ENCODE assay signal across 21 cellular contexts in genomic region chr6:119142051-119142450, GRCh38.
DNase-seq lines count a peak whose midpoint lies in the region; ATAC-seq, FAIRE-seq and TF ChIP-seq lines count a peak whose summit lies in the region.
"Had no signal": no experiment of that assay in that cellular context is flagged by ENCODE, and none has a peak within 500 bp of the region (broad histone marks: within the 10 kb centered on the region; RNA-seq: fewer than 3 reads in every experiment).

No MANE protein-coding gene starts in this region.

- intact Hi-C loops in K562 (cut with micrococcal nuclease): loop anchor here (10.0 kb wide), 1 partner anchor 923 kb away; no protein-coding TSS in a partner anchor
- intact Hi-C loops in posterior cingulate gyrus (cut with DNase I): no loop called here

- CTCF ChIA-PET in K562 (lab: Yijun Ruan, JAX; ENCODE audit: low intra/inter-chr PET ratio): no interaction called here

- no peak overlapping the region for H3K4me2 ChIP-seq in K562 (ENCODE audit: insufficient read depth, low read length)

- BruUV-seq in K562 (replicated peaks; lab: Mats Ljungman, UMichigan): no TSS peak

- no peak for FAIRE-seq in K562 (lab: Jason Lieb, UNC)
- FAIRE-seq: GM12892, GM18507 had no signal

- TF ChIP-seq EP300 in K562 (IDR thresholded peaks at IDR 0.05; ENCODE audit: low read length): no peak

- TF ChIP-seq CTCF in AG10803 (conservative IDR thresholded peaks at IDR 0.05; ENCODE audit: low read length) (no peak), K562 (IDR thresholded peaks at IDR 0.05 in 2 of 3, conservative IDR thresholded peaks at IDR 0.05 in 1 of 3; ENCODE audit: insufficient read depth in 2 of 3, low read depth in 1 of 3, low read length in 3 of 3) (no peak), fibroblast of villous mesenchyme (IDR thresholded peaks at IDR 0.05; ENCODE audit: insufficient read depth, low read depth, low read length) (no peak)

- peaks cover 45 to 65% of the 10 kb centered on the region in 2 experiments for H3K4me1 ChIP-seq in K562 (replicated peaks in 1 of 2; ENCODE audit: control insufficient read depth in 2 of 2, insufficient read depth in 2 of 2, low read length in 2 of 2)

- no peaks in the 10 kb centered on the region for H3K79me2 ChIP-seq in K562 (ENCODE audit: control insufficient read depth, insufficient read depth, low read length)

- no peak for TF ChIP-seq POLR2A in K562 (conservative IDR thresholded peaks at IDR 0.05)

- H3K27ac ChIP-seq in K562 (ENCODE audit: extremely low read depth, low read depth, low read length): no peak overlapping the region
- H3K27ac ChIP-seq: C4-2B, HL-60 had no signal

- POLR2A ChIA-PET in K562 (lab: Yijun Ruan, JAX): no interaction called here

- peak; percentile 78 for DNase-seq in AG10803 (ENCODE audit: low read depth)
- peak; percentile 59 for DNase-seq in GM04504 (ENCODE audit: low read depth)
- no peak for DNase-seq in K562 (ENCODE audit: extremely low read depth in 1 of 4, low spot score in 3 of 4)
- DNase-seq in fibroblast of villous mesenchyme (ENCODE audit: low read depth): peak; percentile 72
- DNase-seq in posterior cingulate gyrus: no peak
- no peak for DNase-seq in COLO668 (lab: John Stamatoyannopoulos, UW; ENCODE audit: unreplicated experiment)
- no peak for DNase-seq in cortex of kidney (lab: John Stamatoyannopoulos, UW)
- DNase-seq: 8988T; AML-193; CD4-positive, alpha-beta T cell; DMS153; DMS79; GF-D8; GOT3; H7 had no signal

- no peak for TF ChIP-seq RAD21 in K562 (CRISPR knock-in tag; conservative IDR thresholded peaks at IDR 0.05 in 1 of 2, IDR thresholded peaks at IDR 0.05 in 1 of 2)

- no peak overlapping the region for H3K9ac ChIP-seq in K562 (ENCODE audit: insufficient read depth in 1 of 2, low read depth in 2 of 2, low read length in 2 of 2)

- H3K4me3 ChIP-seq in AG10803 (ENCODE audit: low read length): no peak overlapping the region
- H3K4me3 ChIP-seq in K562: no peak overlapping the region
- H3K4me3 ChIP-seq in fibroblast of villous mesenchyme (ENCODE audit: low read depth, low read length): no peak overlapping the region

- H3K9me1 ChIP-seq in K562 (ENCODE audit: control insufficient read depth, insufficient read depth, low read length): no peaks in the 10 kb centered on the region

- no peaks in the 10 kb centered on the region for H3K27me3 ChIP-seq in K562 (ENCODE audit: control insufficient read depth in 2 of 2, insufficient read depth in 2 of 2, low read length in 2 of 2)

- no peaks in the 10 kb centered on the region for H3K9me3 ChIP-seq in K562 (replicated peaks; ENCODE audit: control insufficient read depth, insufficient read depth, low read depth, low read length)

- peak overlapping the region; percentile 42 for H2AFZ ChIP-seq in K562 (ENCODE audit: low read depth, low read length)

- no peak for ATAC-seq in K562
- ATAC-seq in HG02571 (IDR thresholded peaks at IDR 0.05; ENCODE audit: unreplicated experiment): no peak
- ATAC-seq: HCT116 had no signal

- in situ Hi-C loops in K562 (cut with MboI): no loop called here

- 83% methylated on average over 9 of the region's 9 CpGs for WGBS in K562 (ENCODE audit: insufficient coverage, low coverage, missing lambda C conversion rate)

- no peaks in the 10 kb centered on the region for H3K36me3 ChIP-seq in K562 (ENCODE audit: control insufficient read depth, insufficient read depth, low read length)

- no peaks in the 10 kb centered on the region for H4K20me1 ChIP-seq in K562 (replicated peaks; ENCODE audit: control insufficient read depth, insufficient read depth, low read length)

TF ChIP-seq in K562, 482 proteins besides CTCF, POLR2A, EP300 and RAD21:
- no peak for TF ChIP-seq BRF2 (IDR thresholded peaks at IDR 0.05; ENCODE audit: borderline replicate concordance, insufficient read depth, insufficient read length)
- TF ChIP-seq ZNF146 (CRISPR knock-in tag; IDR thresholded peaks at IDR 0.05; ENCODE audit: unreplicated experiment): no peak
- TF ChIP-seq ZNF384 (IDR thresholded peaks at IDR 0.05; ENCODE audit: low read depth, low read length): no peak
- TF ChIP-seq SNIP1 (IDR thresholded peaks at IDR 0.05; ENCODE audit: low read depth): no peak
- no peak for TF ChIP-seq NR1H2 (CRISPR knock-in tag; IDR thresholded peaks at IDR 0.05)
- TF ChIP-seq TEAD1 (CRISPR knock-in tag; IDR thresholded peaks at IDR 0.05): no peak
- TF ChIP-seq CBX5 (IDR thresholded peaks at IDR 0.05; ENCODE audit: borderline replicate concordance, low read depth): no peak
- no peak for TF ChIP-seq ADNP (tag; IDR thresholded peaks at IDR 0.05)
- TF ChIP-seq MLX (CRISPR knock-in tag; conservative IDR thresholded peaks at IDR 0.05): no peak
- no peak for TF ChIP-seq TBP (optimal IDR thresholded peaks at IDR 0.05; ENCODE audit: low read depth, low read length)
- no peak for TF ChIP-seq AFF4 (CRISPR knock-in tag; IDR thresholded peaks at IDR 0.05)
- TF ChIP-seq PATZ1 (CRISPR knock-in tag; IDR thresholded peaks at IDR 0.05; ENCODE audit: borderline replicate concordance): no peak
- no peak for TF ChIP-seq TGIF2 (CRISPR knock-in tag; IDR thresholded peaks at IDR 0.05)

Comparison
In these comparisons a context has a peak if more than half of its experiments do, and no peak if none do; other contexts are left out.
1. DNase-seq: peak in AG10803 (single experiment), GM04504 (single experiment) and fibroblast of villous mesenchyme (single experiment); none in K562 (0 of 4), posterior cingulate gyrus (0 of 10), COLO668 (single experiment) and cortex of kidney (single experiment).